8 cellular contexts compared by ENCODE assay signal in the genomic region with DNA sequence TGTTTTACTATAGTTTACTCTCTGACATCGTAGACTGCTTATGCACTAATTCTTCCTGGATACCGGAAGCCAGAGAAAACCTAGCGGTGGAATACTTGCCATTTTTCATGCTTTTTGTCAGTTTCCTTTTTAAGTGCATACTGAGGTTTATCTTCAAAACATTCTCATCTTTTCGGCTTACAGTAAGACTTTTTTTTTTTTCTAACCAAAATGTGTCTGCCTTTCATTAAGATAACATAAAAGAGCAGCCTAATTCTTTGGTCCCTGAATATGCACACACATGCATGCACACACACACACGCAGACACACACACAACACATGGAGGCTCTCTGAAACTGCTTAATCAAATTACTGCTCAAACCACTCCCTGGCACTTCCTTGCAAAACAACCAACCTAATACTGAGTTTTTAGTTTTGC. TPM values are rescaled to one million over a fixed set of nuclear protein-coding genes. Genes with fewer than 3 reads are reported as not detected.
DNase-seq lines count a peak whose midpoint lies in the region; ATAC-seq and TF ChIP-seq lines count a peak whose summit lies in the region.

No MANE protein-coding gene starts in this region.

- no peaks in the 10 kb centered on the region for H3K27me3 Mint-ChIP-seq in activated naive CD4-positive, alpha-beta T cell treated with anti-CD3 and anti-CD28 coated beads, Interleukin-2, amount 50 U/mL, for 24 hours

- no peak overlapping the region for H3K27ac ChIP-seq in WERI-Rb-1

- ATAC-seq in HG02642 (IDR thresholded peaks at IDR 0.05; ENCODE audit: poor library complexity, unreplicated experiment): no peak

- peak overlapping the region; percentile 18 for H3K27ac Mint-ChIP-seq in activated naive CD4-positive, alpha-beta T cell treated with anti-CD3 and anti-CD28 coated beads, Interleukin-2, amount 50 U/mL, for 24 hours

- H3K36me3 Mint-ChIP-seq in activated naive CD4-positive, alpha-beta T cell treated with anti-CD3 and anti-CD28 coated beads, Interleukin-2, amount 50 U/mL, for 24 hours: peaks cover 4% of the 10 kb centered on the region

- no peaks in the 10 kb centered on the region for H3K9me3 Mint-ChIP-seq in activated naive CD4-positive, alpha-beta T cell treated with anti-CD3 and anti-CD28 coated beads, Interleukin-2, amount 50 U/mL, for 24 hours

- peaks cover 38% of the 10 kb centered on the region for H3K4me1 Mint-ChIP-seq in activated naive CD4-positive, alpha-beta T cell treated with anti-CD3 and anti-CD28 coated beads, Interleukin-2, amount 50 U/mL, for 24 hours

- H3K4me3 ChIP-seq in WERI-Rb-1 (ENCODE audit: low read depth, low read length): peak overlapping the region; percentile 91; the same call in 1 of the 2 replicates
- peak overlapping the region; percentile 63 for H3K4me3 ChIP-seq in iPS-11a (ENCODE audit: low read depth, low read length)

- no peak for TF ChIP-seq CTCF in WERI-Rb-1 (IDR thresholded peaks at IDR 0.05; ENCODE audit: low read depth, low read length)

- H3K4me3 Mint-ChIP-seq in activated naive CD4-positive, alpha-beta T cell treated with anti-CD3 and anti-CD28 coated beads, Interleukin-2, amount 50 U/mL, for 24 hours: peak overlapping the region; percentile 90

- H3K36me3 ChIP-seq in WERI-Rb-1: peaks cover 9% of the 10 kb centered on the region; the same call in 1 of the 2 replicates

- H3K9me3 ChIP-seq in WERI-Rb-1 (ENCODE audit: severe bottlenecking): no peaks in the 10 kb centered on the region

- no peak for DNase-seq in activated naive CD4-positive, alpha-beta T cell treated with Interleukin-2 at 50 U/mL for 16 hours
- DNase-seq in WERI-Rb-1 (no peak), superior temporal gyrus (ENCODE audit: extremely low spot score) (peak; percentile 24), NCI-H2107 (lab: John Stamatoyannopoulos, UW) (no peak), occipital lobe (lab: John Stamatoyannopoulos, UW) (no peak)

- H3K27me3 ChIP-seq in WERI-Rb-1 (ENCODE audit: insufficient read depth, low read depth, severe bottlenecking): no peaks in the 10 kb centered on the region

RNA-seq across cellular contexts. Expression of gene ZNF445, which starts 1.3 kb away (rescaled TPM):
- total RNA-seq in occipital lobe: 39.6 TPM
